ENCODE assay signal across 8 cellular contexts in the genomic region with DNA sequence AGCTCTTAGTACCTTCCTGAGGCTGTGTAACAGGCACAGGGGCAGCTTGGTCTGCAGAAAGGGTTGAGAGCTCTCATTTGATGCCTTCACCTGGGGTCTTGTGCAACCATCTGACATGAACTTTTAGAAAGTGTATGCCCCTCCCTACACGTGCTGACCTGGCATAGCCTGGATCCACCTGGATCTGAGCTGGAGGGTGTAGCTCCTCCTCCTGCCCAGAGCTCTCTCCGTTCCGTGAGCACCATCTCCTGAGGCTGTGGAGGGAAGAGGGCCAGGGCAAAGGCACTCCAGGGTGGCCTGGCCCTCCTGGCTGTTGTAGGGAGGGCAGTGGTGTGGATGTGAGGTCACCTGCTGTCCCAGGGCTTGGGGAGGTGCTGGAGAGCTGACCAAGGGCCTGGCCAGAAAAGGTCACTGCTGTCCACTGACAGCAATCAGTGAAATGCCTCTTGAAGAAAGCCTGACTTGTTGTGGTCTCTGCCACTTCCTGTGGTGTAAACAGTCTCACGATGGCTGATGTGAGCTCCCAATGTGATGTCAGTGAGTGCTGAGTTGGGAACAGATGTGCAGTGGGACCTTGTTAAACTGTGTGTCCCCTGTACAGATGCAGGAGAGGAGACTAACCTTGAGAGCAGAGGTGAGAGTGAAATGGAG. TPM values are rescaled to one million over a fixed set of nuclear protein-coding genes. Genes with fewer than 3 reads are reported as not detected.
DNase-seq lines count a peak whose midpoint lies in the region; ATAC-seq and TF ChIP-seq lines count a peak whose summit lies in the region.

No MANE protein-coding gene starts in this region.

- DNase-seq in CD14-positive monocyte (ENCODE audit: low spot score) (no peak), NCI-H1694 treated with DMSO at 0.1 percent for 48 hours (lab: John Stamatoyannopoulos, UW) (no peak), DMS153 treated with DMSO at 0.1 percent for 48 hours (lab: John Stamatoyannopoulos, UW; ENCODE audit: unreplicated experiment) (no peak), COR-L47 (lab: John Stamatoyannopoulos, UW) (no peak), DMS114 treated with DMSO at 0.1 percent for 48 hours (lab: John Stamatoyannopoulos, UW; ENCODE audit: unreplicated experiment) (no peak)
- DNase-seq in Jurkat, Clone E6-1 (ENCODE audit: low read depth, low spot score): peak; percentile 83
- peak; percentile 20 for DNase-seq in activated naive CD8-positive, alpha-beta T cell treated with anti-CD3 and anti-CD28 coated beads, Interleukin-2, amount 50 U/mL, for 24 hours

- intact Hi-C loops in CD14-positive monocyte (cut with micrococcal nuclease): no loop called here

- H3K9me3 Mint-ChIP-seq in CD14-positive monocyte: peaks cover 3 to 12% (median 6%) of the 10 kb centered on the region in 7 donors
- no peaks in the 10 kb centered on the region for H3K9me3 Mint-ChIP-seq in activated naive CD8-positive, alpha-beta T cell treated with anti-CD3 and anti-CD28 coated beads, Interleukin-2, amount 50 U/mL, for 24 hours

- H3K27me3 Mint-ChIP-seq in CD14-positive monocyte (ENCODE audit: low read depth in 3 of 3): peaks cover 13 to 47% (median 20%) of the 10 kb centered on the region in 3 donors
- H3K27me3 Mint-ChIP-seq in activated naive CD8-positive, alpha-beta T cell treated with anti-CD3 and anti-CD28 coated beads, Interleukin-2, amount 50 U/mL, for 24 hours: peaks cover 23% of the 10 kb centered on the region

- H3K4me3 ChIP-seq in Jurkat, Clone E6-1 (ENCODE audit: low read length): no peak overlapping the region

- H3K4me1 Mint-ChIP-seq in CD14-positive monocyte: peaks cover 43% of the 10 kb centered on the region
- peaks cover 42% of the 10 kb centered on the region for H3K4me1 Mint-ChIP-seq in activated naive CD8-positive, alpha-beta T cell treated with anti-CD3 and anti-CD28 coated beads, Interleukin-2, amount 50 U/mL, for 24 hours

- TF ChIP-seq CTCF in CD14-positive monocyte (IDR thresholded peaks at IDR 0.05): no peak

- peak overlapping the region in 5 of 7 donors; percentile 49 to 87 (median 60) for H3K27ac Mint-ChIP-seq in CD14-positive monocyte
- no peak overlapping the region for H3K27ac Mint-ChIP-seq in activated naive CD8-positive, alpha-beta T cell treated with anti-CD3 and anti-CD28 coated beads, Interleukin-2, amount 50 U/mL, for 24 hours

- ATAC-seq in GM18867 (IDR thresholded peaks at IDR 0.05; ENCODE audit: unreplicated experiment): peak; percentile 35
- peak; percentile 27 for ATAC-seq in activated naive CD8-positive, alpha-beta T cell treated with anti-CD3 and anti-CD28 coated beads, Interleukin-2, amount 50 U/mL, for 24 hours

- H3K4me3 Mint-ChIP-seq in CD14-positive monocyte: no peak overlapping the region
- no peak overlapping the region for H3K4me3 Mint-ChIP-seq in activated naive CD8-positive, alpha-beta T cell treated with anti-CD3 and anti-CD28 coated beads, Interleukin-2, amount 50 U/mL, for 24 hours

- H3K36me3 Mint-ChIP-seq in CD14-positive monocyte: peaks cover 6 to 14% of the 10 kb centered on the region in 2 donors
- no peaks in the 10 kb centered on the region for H3K36me3 Mint-ChIP-seq in activated naive CD8-positive, alpha-beta T cell treated with anti-CD3 and anti-CD28 coated beads, Interleukin-2, amount 50 U/mL, for 24 hours (ENCODE audit: low read depth)

RNA-seq across cellular contexts. Expression of gene AMZ1, which starts 23.0 kb away (rescaled TPM):
- under 1 TPM; 0.09 to 0.14 TPM for polyA plus RNA-seq in CD14-positive monocyte
- polyA plus RNA-seq in Jurkat, Clone E6-1 (2012; ENCODE audit: insufficient read depth, insufficient read length): 0.37 TPM

Comparison
In these comparisons a context has a peak if more than half of its experiments do, and no peak if none do; other contexts are left out.
1. DNase-seq: peak in Jurkat, Clone E6-1 (single experiment) and activated naive CD8-positive, alpha-beta T cell treated with anti-CD3 and anti-CD28 coated beads, Interleukin-2, amount 50 U/mL, for 24 hours (single experiment); none in CD14-positive monocyte (single experiment), NCI-H1694 treated with DMSO at 0.1 percent for 48 hours (single experiment), DMS153 treated with DMSO at 0.1 percent for 48 hours (single experiment), COR-L47 (single experiment) and DMS114 treated with DMSO at 0.1 percent for 48 hours (single experiment).